Comparison of ENCODE assay signal across 17 cellular contexts in genomic region chr22:20792966-20793332, GRCh38. TPM values are rescaled to one million over a fixed set of nuclear protein-coding genes. Genes with fewer than 3 reads are reported as not detected.
"Had no signal": no experiment of that assay in that cellular context is flagged by ENCODE, and none has a peak within 500 bp of the region (broad histone marks: within the 10 kb centered on the region; RNA-seq: fewer than 3 reads in every experiment).

No MANE protein-coding gene starts in this region.

- H3K36me3 ChIP-seq: ovary had no signal

- H3K27me3 ChIP-seq: hepatocyte, ovary, tibial artery had no signal

- ATAC-seq: left ventricle myocardium superior had no signal

- H3K4me1 ChIP-seq: tibial artery had no signal

- H3K79me2 ChIP-seq: hepatocyte had no signal

- H3K4me2 ChIP-seq: hepatocyte had no signal

- H3K4me3 ChIP-seq: coronary artery, hepatocyte, ovary, tibial artery had no signal

- H3K27ac ChIP-seq: coronary artery, hepatocyte, ovary, tibial artery had no signal

- H2AFZ ChIP-seq: hepatocyte had no signal

- H3K9me3 ChIP-seq: ovary, tibial artery had no signal

- DNase-seq: activated CD4-positive, alpha-beta T cell treated with anti-CD3 and anti-CD28 coated beads, Interleukin-2, amount 50 U/mL, for 4 hours; activated effector memory CD4-positive, alpha-beta T cell treated with Interleukin-2 at 50 U/mL for 16 hours; activated T-cell treated with anti-CD3 and anti-CD28 coated beads, Interleukin-2, amount 50 U/mL, for 1 hour; amniotic stem cell; effector memory CD4-positive, alpha-beta T cell; kidney; left ventricle myocardium superior; mesendoderm; stimulated activated CD4-positive, alpha-beta T cell treated with anti-CD3 and anti-CD28 coated beads, Interleukin-4, amount 100 ng/mL, for 4 hours; tibial artery had no signal

RNA-seq across cellular contexts. Expression of gene SERPIND1, which starts 19.0 kb away (rescaled TPM):
- total RNA-seq: fibroblast of lung, kidney, left ventricle myocardium superior, renal cortical epithelial cell, skeletal muscle tissue had no signal
- polyA plus RNA-seq: neural cell had no signal
